In genomic region chr10:75959209-75959608, GRCh38 we compare ENCODE assay signal across 12 cellular contexts.
DNase-seq lines count a peak whose midpoint lies in the region; ATAC-seq, FAIRE-seq and TF ChIP-seq lines count a peak whose summit lies in the region.
"Had no signal": no experiment of that assay in that cellular context is flagged by ENCODE, and none has a peak within 500 bp of the region (broad histone marks: within the 10 kb centered on the region; RNA-seq: fewer than 3 reads in every experiment).

No MANE protein-coding gene starts in this region.

- ATAC-seq in lung (ENCODE audit: insufficient read depth, low FRiP score): peak; percentile 64

- TF ChIP-seq POLR2A in GM12892 (IDR thresholded peaks at IDR 0.05; ENCODE audit: low read depth, low read length): no peak

- H3K4me3 ChIP-seq in AG10803 (ENCODE audit: low read length) (no peak overlapping the region), cardiac fibroblast (replicated peaks in 1 of 2; ENCODE audit: low read depth in 2 of 2, low read length in 2 of 2) (no peak overlapping the region), lung (no peak overlapping the region)
- H3K4me3 ChIP-seq: suprapubic skin had no signal

- H3K27ac ChIP-seq in lung (ENCODE audit: low read depth in 1 of 2, low read length in 1 of 2): no peak overlapping the region
- H3K27ac ChIP-seq: suprapubic skin had no signal

- FAIRE-seq in GM12892 (lab: Jason Lieb, UNC): no peak
- FAIRE-seq: TTC549 had no signal

- peaks cover 0 to 4% of the 10 kb centered on the region in 2 donors for H3K4me1 ChIP-seq in lung (ENCODE audit: control insufficient read depth in 2 of 2, insufficient read depth in 2 of 2, low read length in 2 of 2)
- H3K4me1 ChIP-seq: suprapubic skin had no signal

- no peaks in the 10 kb centered on the region for H3K27me3 ChIP-seq in lung (ENCODE audit: control insufficient read depth, insufficient read depth)
- H3K27me3 ChIP-seq: suprapubic skin had no signal

- DNase-seq in AG10803 (ENCODE audit: low read depth) (peak; percentile 95), LoVo (ENCODE audit: low spot score) (peak; percentile 36), cardiac fibroblast (ENCODE audit: low read depth in 2 of 2) (peak; percentile 39 to 79), lung (ENCODE audit: low spot score) (no peak), NAMALWA (ENCODE audit: low spot score) (no peak), HuH-7 (ENCODE audit: low spot score) (no peak), GM12892 (ENCODE audit: insufficient read length) (no peak), NCI-H1930 (lab: John Stamatoyannopoulos, UW) (no peak)
- DNase-seq: activated CD8-positive, alpha-beta memory T cell treated with anti-CD3 and anti-CD28 coated beads, Interleukin-2, amount 50 U/mL, for 48 hours; NCI-H1694 had no signal

- no peaks in the 10 kb centered on the region for H3K36me3 ChIP-seq in lung (ENCODE audit: control insufficient read depth in 2 of 2, insufficient read depth in 2 of 2, low read length in 2 of 2)
- H3K36me3 ChIP-seq: suprapubic skin had no signal

- WGBS in lung, 2 donors: 85 to 95% methylated on average over 4 of the region's 4 CpGs

- H3K9me3 ChIP-seq in lung (ENCODE audit: control insufficient read depth in 2 of 2, insufficient read depth in 1 of 2, low read length in 1 of 2): no peaks in the 10 kb centered on the region
- H3K9me3 ChIP-seq: suprapubic skin had no signal

- TF ChIP-seq CTCF in AG10803 (conservative IDR thresholded peaks at IDR 0.05; ENCODE audit: low read length): no peak
- no peak for TF ChIP-seq CTCF in cardiac fibroblast (IDR thresholded peaks at IDR 0.05; ENCODE audit: low read depth, low read length)
- TF ChIP-seq CTCF in lung (IDR thresholded peaks at IDR 0.05; ENCODE audit: control extremely low read depth, extremely low read depth): no peak

Comparison
In these comparisons a context has a peak if more than half of its experiments do, and no peak if none do; other contexts are left out.
1. DNase-seq: peak in AG10803 (single experiment), LoVo (single experiment) and cardiac fibroblast (2 of 2); none in lung (single experiment), NAMALWA (single experiment), HuH-7 (single experiment), GM12892 (single experiment) and NCI-H1930 (0 of 2).